In genomic region chr1:234612352-234613127, GRCh38 we compare ENCODE assay signal across 1 cellular context.
TF ChIP-seq lines count a peak whose summit lies in the region.

No MANE protein-coding gene starts in this region.

TF ChIP-seq in HepG2, 621 proteins besides CTCF, POLR2A, EP300 and RAD21 (continued from another document and continues in another):
- TF ChIP-seq, protein P1, sequence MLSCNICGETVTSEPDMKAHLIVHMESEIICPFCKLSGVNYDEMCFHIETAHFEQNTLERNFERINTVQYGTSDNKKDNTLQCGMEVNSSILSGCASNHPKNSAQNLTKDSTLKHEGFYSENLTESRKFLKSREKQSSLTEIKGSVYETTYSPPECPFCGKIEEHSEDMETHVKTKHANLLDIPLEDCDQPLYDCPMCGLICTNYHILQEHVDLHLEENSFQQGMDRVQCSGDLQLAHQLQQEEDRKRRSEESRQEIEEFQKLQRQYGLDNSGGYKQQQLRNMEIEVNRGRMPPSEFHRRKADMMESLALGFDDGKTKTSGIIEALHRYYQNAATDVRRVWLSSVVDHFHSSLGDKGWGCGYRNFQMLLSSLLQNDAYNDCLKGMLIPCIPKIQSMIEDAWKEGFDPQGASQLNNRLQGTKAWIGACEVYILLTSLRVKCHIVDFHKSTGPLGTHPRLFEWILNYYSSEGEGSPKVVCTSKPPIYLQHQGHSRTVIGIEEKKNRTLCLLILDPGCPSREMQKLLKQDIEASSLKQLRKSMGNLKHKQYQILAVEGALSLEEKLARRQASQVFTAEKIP (CRISPR knock-in tag; IDR thresholded peaks at IDR 0.05; ENCODE audit: borderline replicate concordance), result no peak
- TF ChIP-seq, protein P2, sequence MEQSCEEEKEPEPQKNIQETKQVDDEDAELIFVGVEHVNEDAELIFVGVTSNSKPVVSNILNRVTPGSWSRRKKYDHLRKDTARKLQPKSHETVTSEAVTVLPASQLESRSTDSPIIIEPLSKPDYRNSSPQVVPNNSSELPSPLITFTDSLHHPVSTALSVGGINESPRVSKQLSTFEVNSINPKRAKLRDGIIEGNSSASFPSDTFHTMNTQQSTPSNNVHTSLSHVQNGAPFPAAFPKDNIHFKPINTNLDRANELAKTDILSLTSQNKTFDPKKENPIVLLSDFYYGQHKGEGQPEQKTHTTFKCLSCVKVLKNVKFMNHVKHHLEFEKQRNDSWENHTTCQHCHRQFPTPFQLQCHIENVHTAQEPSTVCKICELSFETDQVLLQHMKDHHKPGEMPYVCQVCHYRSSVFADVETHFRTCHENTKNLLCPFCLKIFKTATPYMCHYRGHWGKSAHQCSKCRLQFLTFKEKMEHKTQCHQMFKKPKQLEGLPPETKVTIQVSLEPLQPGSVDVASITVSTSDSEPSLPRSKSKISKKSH (CRISPR knock-in tag; IDR thresholded peaks at IDR 0.05; ENCODE audit: borderline replicate concordance), result no peak
- TF ChIP-seq, protein P3, sequence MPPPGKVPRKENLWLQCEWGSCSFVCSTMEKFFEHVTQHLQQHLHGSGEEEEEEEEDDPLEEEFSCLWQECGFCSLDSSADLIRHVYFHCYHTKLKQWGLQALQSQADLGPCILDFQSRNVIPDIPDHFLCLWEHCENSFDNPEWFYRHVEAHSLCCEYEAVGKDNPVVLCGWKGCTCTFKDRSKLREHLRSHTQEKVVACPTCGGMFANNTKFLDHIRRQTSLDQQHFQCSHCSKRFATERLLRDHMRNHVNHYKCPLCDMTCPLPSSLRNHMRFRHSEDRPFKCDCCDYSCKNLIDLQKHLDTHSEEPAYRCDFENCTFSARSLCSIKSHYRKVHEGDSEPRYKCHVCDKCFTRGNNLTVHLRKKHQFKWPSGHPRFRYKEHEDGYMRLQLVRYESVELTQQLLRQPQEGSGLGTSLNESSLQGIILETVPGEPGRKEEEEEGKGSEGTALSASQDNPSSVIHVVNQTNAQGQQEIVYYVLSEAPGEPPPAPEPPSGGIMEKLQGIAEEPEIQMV (CRISPR knock-in tag; IDR thresholded peaks at IDR 0.05; ENCODE audit: low read depth), result 0 out of 2 replicates have a peak, but pooled peaks have one; percentile 55
- TF ChIP-seq ATM (IDR thresholded peaks at IDR 0.05; ENCODE audit: borderline replicate concordance) (no peak), GABPA (IDR thresholded peaks at IDR 0.05; ENCODE audit: low read depth, low read length) (no peak), GABPA (CRISPR knock-in tag; IDR thresholded peaks at IDR 0.05; ENCODE audit: low read depth) (no peak), SAP130 (CRISPR knock-in tag; IDR thresholded peaks at IDR 0.05; ENCODE audit: low read depth) (peak; percentile 91), ZNF646 (CRISPR knock-in tag; IDR thresholded peaks at IDR 0.05) (peak; percentile 56; the same call in 1 of the 2 replicates), ZNF614 (CRISPR knock-in tag; IDR thresholded peaks at IDR 0.05; ENCODE audit: borderline replicate concordance) (peak; percentile 92), BCL6 (CRISPR knock-in tag; IDR thresholded peaks at IDR 0.05) (peak; percentile 94), XBP1 (CRISPR knock-in tag; IDR thresholded peaks at IDR 0.05) (no peak), RBFOX2 (IDR thresholded peaks at IDR 0.05; ENCODE audit: low read depth, low read length) (no peak), NR1H2 (CRISPR knock-in tag; IDR thresholded peaks at IDR 0.05; ENCODE audit: borderline replicate concordance, low read depth) (peak; percentile 66; the same call in 1 of the 2 replicates), MLLT10 (CRISPR knock-in tag; IDR thresholded peaks at IDR 0.05) (no peak), DNMT3B (CRISPR knock-in tag; conservative IDR thresholded peaks at IDR 0.05) (peak; percentile 99), CENPBD1 (CRISPR knock-in tag; IDR thresholded peaks at IDR 0.05; ENCODE audit: borderline replicate concordance, low read depth) (no peak), ZNF552 (CRISPR knock-in tag; IDR thresholded peaks at IDR 0.05; ENCODE audit: borderline replicate concordance) (no peak; the same call in 1 of the 2 replicates), MIXL1 (CRISPR knock-in tag; IDR thresholded peaks at IDR 0.05) (peak; percentile 93)
- TF ChIP-seq, protein P4, sequence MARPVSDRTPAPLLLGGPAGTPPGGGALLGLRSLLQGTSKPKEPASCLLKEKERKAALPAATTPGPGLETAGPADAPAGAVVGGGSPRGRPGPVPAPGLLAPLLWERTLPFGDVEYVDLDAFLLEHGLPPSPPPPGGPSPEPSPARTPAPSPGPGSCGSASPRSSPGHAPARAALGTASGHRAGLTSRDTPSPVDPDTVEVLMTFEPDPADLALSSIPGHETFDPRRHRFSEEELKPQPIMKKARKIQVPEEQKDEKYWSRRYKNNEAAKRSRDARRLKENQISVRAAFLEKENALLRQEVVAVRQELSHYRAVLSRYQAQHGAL (CRISPR knock-in tag; IDR thresholded peaks at IDR 0.05; ENCODE audit: not compliant biosample characterization), result no peak
- TF ChIP-seq, protein P5, sequence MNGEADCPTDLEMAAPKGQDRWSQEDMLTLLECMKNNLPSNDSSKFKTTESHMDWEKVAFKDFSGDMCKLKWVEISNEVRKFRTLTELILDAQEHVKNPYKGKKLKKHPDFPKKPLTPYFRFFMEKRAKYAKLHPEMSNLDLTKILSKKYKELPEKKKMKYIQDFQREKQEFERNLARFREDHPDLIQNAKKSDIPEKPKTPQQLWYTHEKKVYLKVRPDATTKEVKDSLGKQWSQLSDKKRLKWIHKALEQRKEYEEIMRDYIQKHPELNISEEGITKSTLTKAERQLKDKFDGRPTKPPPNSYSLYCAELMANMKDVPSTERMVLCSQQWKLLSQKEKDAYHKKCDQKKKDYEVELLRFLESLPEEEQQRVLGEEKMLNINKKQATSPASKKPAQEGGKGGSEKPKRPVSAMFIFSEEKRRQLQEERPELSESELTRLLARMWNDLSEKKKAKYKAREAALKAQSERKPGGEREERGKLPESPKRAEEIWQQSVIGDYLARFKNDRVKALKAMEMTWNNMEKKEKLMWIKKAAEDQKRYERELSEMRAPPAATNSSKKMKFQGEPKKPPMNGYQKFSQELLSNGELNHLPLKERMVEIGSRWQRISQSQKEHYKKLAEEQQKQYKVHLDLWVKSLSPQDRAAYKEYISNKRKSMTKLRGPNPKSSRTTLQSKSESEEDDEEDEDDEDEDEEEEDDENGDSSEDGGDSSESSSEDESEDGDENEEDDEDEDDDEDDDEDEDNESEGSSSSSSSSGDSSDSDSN (CRISPR knock-in tag; IDR thresholded peaks at IDR 0.05), result peak; percentile 79
- TF ChIP-seq, protein P6, sequence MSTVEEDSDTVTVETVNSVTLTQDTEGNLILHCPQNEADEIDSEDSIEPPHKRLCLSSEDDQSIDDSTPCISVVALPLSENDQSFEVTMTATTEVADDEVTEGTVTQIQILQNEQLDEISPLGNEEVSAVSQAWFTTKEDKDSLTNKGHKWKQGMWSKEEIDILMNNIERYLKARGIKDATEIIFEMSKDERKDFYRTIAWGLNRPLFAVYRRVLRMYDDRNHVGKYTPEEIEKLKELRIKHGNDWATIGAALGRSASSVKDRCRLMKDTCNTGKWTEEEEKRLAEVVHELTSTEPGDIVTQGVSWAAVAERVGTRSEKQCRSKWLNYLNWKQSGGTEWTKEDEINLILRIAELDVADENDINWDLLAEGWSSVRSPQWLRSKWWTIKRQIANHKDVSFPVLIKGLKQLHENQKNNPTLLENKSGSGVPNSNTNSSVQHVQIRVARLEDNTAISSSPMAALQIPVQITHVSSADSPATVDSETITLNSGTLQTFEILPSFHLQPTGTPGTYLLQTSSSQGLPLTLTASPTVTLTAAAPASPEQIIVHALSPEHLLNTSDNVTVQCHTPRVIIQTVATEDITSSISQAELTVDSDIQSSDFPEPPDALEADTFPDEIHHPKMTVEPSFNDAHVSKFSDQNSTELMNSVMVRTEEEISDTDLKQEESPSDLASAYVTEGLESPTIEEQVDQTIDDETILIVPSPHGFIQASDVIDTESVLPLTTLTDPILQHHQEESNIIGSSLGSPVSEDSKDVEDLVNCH (CRISPR knock-in tag; IDR thresholded peaks at IDR 0.05), result no peak
- TF ChIP-seq, protein P7, sequence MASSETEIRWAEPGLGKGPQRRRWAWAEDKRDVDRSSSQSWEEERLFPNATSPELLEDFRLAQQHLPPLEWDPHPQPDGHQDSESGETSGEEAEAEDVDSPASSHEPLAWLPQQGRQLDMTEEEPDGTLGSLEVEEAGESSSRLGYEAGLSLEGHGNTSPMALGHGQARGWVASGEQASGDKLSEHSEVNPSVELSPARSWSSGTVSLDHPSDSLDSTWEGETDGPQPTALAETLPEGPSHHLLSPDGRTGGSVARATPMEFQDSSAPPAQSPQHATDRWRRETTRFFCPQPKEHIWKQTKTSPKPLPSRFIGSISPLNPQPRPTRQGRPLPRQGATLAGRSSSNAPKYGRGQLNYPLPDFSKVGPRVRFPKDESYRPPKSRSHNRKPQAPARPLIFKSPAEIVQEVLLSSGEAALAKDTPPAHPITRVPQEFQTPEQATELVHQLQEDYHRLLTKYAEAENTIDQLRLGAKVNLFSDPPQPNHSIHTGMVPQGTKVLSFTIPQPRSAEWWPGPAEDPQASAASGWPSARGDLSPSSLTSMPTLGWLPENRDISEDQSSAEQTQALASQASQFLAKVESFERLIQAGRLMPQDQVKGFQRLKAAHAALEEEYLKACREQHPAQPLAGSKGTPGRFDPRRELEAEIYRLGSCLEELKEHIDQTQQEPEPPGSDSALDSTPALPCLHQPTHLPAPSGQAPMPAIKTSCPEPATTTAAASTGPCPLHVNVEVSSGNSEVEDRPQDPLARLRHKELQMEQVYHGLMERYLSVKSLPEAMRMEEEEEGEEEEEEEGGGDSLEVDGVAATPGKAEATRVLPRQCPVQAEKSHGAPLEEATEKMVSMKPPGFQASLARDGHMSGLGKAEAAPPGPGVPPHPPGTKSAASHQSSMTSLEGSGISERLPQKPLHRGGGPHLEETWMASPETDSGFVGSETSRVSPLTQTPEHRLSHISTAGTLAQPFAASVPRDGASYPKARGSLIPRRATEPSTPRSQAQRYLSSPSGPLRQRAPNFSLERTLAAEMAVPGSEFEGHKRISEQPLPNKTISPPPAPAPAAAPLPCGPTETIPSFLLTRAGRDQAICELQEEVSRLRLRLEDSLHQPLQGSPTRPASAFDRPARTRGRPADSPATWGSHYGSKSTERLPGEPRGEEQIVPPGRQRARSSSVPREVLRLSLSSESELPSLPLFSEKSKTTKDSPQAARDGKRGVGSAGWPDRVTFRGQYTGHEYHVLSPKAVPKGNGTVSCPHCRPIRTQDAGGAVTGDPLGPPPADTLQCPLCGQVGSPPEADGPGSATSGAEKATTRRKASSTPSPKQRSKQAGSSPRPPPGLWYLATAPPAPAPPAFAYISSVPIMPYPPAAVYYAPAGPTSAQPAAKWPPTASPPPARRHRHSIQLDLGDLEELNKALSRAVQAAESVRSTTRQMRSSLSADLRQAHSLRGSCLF (CRISPR knock-in tag; IDR thresholded peaks at IDR 0.05; ENCODE audit: borderline replicate concordance), result no peak
